ENCODE assay signal across 8 cellular contexts in the genomic region with DNA sequence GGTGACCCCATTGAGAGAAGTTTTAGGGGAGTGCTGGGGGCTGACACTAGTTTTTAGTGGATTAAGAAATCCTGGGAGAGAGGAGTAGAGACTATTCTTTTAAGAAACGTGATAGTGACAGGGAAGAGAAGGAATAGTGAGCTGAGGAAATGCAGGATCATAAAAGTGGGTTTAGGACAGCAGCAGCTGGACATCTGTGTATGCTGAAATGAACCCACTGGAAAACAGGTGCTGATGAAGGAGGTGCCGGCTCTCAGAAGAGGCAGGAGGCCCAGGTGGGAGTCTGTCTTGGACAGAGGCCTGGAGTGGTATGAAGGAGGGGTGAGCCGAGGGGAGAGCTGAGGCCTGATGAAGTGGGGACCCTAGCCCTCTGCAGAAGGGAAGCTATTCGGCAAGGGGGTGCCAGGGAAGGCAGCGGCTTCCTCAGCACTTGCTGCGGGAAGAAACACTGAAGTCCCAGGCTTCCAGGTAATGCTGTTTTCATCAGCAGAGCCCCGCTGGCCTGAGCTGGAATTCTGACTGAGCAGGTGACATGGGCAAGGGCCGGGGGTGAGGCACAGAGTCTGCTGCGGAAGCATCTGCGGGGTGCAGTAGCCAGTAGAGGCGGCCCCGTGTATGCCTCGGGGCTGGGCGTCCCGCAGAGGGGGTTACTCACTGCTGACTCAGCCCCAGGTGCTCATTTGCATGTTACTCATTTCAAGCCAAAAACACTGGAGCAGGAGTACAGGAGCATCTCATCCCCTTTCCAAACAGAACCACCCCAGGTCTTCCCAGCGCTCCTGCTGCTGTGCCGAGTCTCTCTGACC.
DNase-seq lines count a peak whose midpoint lies in the region; ATAC-seq and TF ChIP-seq lines count a peak whose summit lies in the region.

No MANE protein-coding gene starts in this region.

- no peak overlapping the region for H3K56ac ChIP-seq in IMR-90 (ENCODE audit: extremely low read depth, insufficient read depth, low read length)

- H2AFZ ChIP-seq in GM23248 (no peak overlapping the region), IMR-90 (replicated peaks; ENCODE audit: low read length, poor library complexity) (peak overlapping the region; percentile 23), trophoblast cell (ENCODE audit: insufficient read depth, low read length, poor library complexity) (no peak overlapping the region)

- CTCF ChIA-PET in IMR-90 (lab: Yijun Ruan, JAX) = interaction anchor here (1.4 kb wide), 1 partner anchor 11 kb away, joined by 3 read pairs; no protein-coding TSS in a partner anchor

- peaks cover 10% of the 10 kb centered on the region; the same call in 1 of the 2 replicates for H3K27me3 ChIP-seq in GM23248 (replicated peaks; ENCODE audit: insufficient read depth)
- H3K27me3 ChIP-seq in IMR-90 (ENCODE audit: control insufficient read depth, insufficient read depth, low read length) = peaks cover 20% of the 10 kb centered on the region
- no peaks in the 10 kb centered on the region for H3K27me3 ChIP-seq in trophoblast cell (ENCODE audit: insufficient read depth, low read length)

- no peak for TF ChIP-seq RAD21 in IMR-90 (IDR thresholded peaks at IDR 0.05; ENCODE audit: low read length)

- in situ Hi-C loops in GM23248 (cut with MboI) = loop anchor here (25.0 kb wide), 1 partner anchor 777 kb away; no protein-coding TSS in a partner anchor
- in situ Hi-C loops in IMR-90 (cut with MboI; ENCODE audit: low sequenced_read_pairs) = no loop called here

- no peaks in the 10 kb centered on the region for H3F3A ChIP-seq in GM23248 (ENCODE audit: insufficient read depth)

- no TSS peak for BruUV-seq in IMR-90 (replicated peaks; lab: Mats Ljungman, UMichigan)

- no peaks in the 10 kb centered on the region for H3K9me3 ChIP-seq in GM23248 (ENCODE audit: low read depth)
- H3K9me3 ChIP-seq in IMR-90 (ENCODE audit: control insufficient read depth, insufficient read depth, low read length) = peaks cover 2% of the 10 kb centered on the region; the same call in 1 of the 2 replicates
- no peaks in the 10 kb centered on the region for H3K9me3 ChIP-seq in trophoblast cell (ENCODE audit: insufficient read depth, low read depth, low read length)

- no peak overlapping the region for H2BK20ac ChIP-seq in IMR-90 (ENCODE audit: low read depth, low read length)

- H3K27ac ChIP-seq in GM23248 (no peak overlapping the region), IMR-90 (ENCODE audit: insufficient read depth, low read length) (no peak overlapping the region), cingulate gyrus (ENCODE audit: low read depth, low read length) (peak overlapping the region; percentile 14), trophoblast cell (ENCODE audit: low read depth, low read length) (no peak overlapping the region)

- DNase-seq in GM23248 = peak; percentile 53
- peak; percentile 53 for DNase-seq in IMR-90
- DNase-seq in trophoblast cell = peak; percentile 81 to 85
- DNase-seq in activated gamma-delta T cell (lab: John Stamatoyannopoulos, UW) = no peak
- no peak for DNase-seq in DMS79 (lab: John Stamatoyannopoulos, UW)
- no peak for DNase-seq in NCI-H446 treated with DMSO at 0.1 percent for 48 hours (lab: John Stamatoyannopoulos, UW)

- H3K36me3 ChIP-seq in GM23248 (ENCODE audit: low read depth) (no peaks in the 10 kb centered on the region), IMR-90 (ENCODE audit: control insufficient read depth, insufficient read depth, low read length) (no peaks in the 10 kb centered on the region), trophoblast cell (ENCODE audit: control insufficient read depth in 1 of 2, insufficient read depth in 2 of 2, low read length in 2 of 2) (no peaks in the 10 kb centered on the region)

- H4K12ac ChIP-seq in trophoblast cell (ENCODE audit: low read depth, low read length) = no peak overlapping the region

- 56% methylated on average over 17 of the region's 17 CpGs for WGBS in GM23248 (ENCODE audit: low coverage in 1 of 2, low lambda C conversion rate in 2 of 2, missing lambda C conversion rate in 2 of 2), 2 experiments
- 21% methylated on average over 13 of the region's 17 CpGs; no CpG with 5 or more reads in 1 of the 2 experiments for WGBS in IMR-90 (ENCODE audit: extremely low coverage in 2 of 2, insufficient read length in 1 of 2), 2 experiments
- WGBS in trophoblast cell (ENCODE audit: extremely low coverage, insufficient coverage, insufficient read length) = no CpG with 5 or more reads among the region's 17 CpGs

- no peak overlapping the region for H2BK120ac ChIP-seq in IMR-90 (ENCODE audit: low read depth, low read length)
- H2BK120ac ChIP-seq in trophoblast cell (ENCODE audit: insufficient read depth, low read length, poor library complexity) = no peak overlapping the region

- no peak for TF ChIP-seq CTCF in IMR-90 (conservative IDR thresholded peaks at IDR 0.05; ENCODE audit: low read depth, low read length)

- H4K8ac ChIP-seq in IMR-90 (ENCODE audit: low read depth in 2 of 2, low read length in 2 of 2) = no peak overlapping the region
- H4K8ac ChIP-seq in trophoblast cell (ENCODE audit: low read depth, low read length) = no peak overlapping the region

- no peak overlapping the region for H2AK9ac ChIP-seq in IMR-90 (replicated peaks; ENCODE audit: low read depth, low read length, poor library complexity)

- H3K4ac ChIP-seq in IMR-90 (ENCODE audit: low read depth, low read length) (no peak overlapping the region), trophoblast cell (ENCODE audit: low read depth, low read length) (no peak overlapping the region)

- H3K9me1 ChIP-seq in IMR-90 (ENCODE audit: insufficient read depth, low read length) = no peaks in the 10 kb centered on the region

- no peaks in the 10 kb centered on the region for H3K9me2 ChIP-seq in GM23248 (ENCODE audit: insufficient read depth)

- no peak overlapping the region for H4K5ac ChIP-seq in IMR-90 (ENCODE audit: low read depth, low read length)

- dilution Hi-C loops in IMR-90 (cut with HindIII; ENCODE audit: low sequenced_read_pairs, unreplicated experiment) = no loop called here

- ATAC-seq in GM18861 (IDR thresholded peaks at IDR 0.05; ENCODE audit: unreplicated experiment) (peak; percentile 52), IMR-90 (ENCODE audit: low read depth) (no peak)

- H3K79me2 ChIP-seq in GM23248 (ENCODE audit: insufficient read depth) (no peaks in the 10 kb centered on the region), trophoblast cell (ENCODE audit: control insufficient read depth, insufficient read depth, low read length, poor library complexity) (no peaks in the 10 kb centered on the region)

- H2BK12ac ChIP-seq in trophoblast cell (ENCODE audit: low read length) = no peak overlapping the region

- H2BK5ac ChIP-seq in IMR-90 (ENCODE audit: low read depth, low read length, poor library complexity, severe bottlenecking) (no peak overlapping the region), trophoblast cell (ENCODE audit: low read depth, low read length, poor library complexity) (no peak overlapping the region)

- H3K9ac ChIP-seq in GM23248 (no peak overlapping the region), IMR-90 (ENCODE audit: low read depth, low read length) (no peak overlapping the region), trophoblast cell (ENCODE audit: low read length) (no peak overlapping the region)

- H4K20me1 ChIP-seq in GM23248 (ENCODE audit: insufficient read depth) (no peaks in the 10 kb centered on the region), IMR-90 (ENCODE audit: insufficient read depth, low read length) (no peaks in the 10 kb centered on the region)

- H3K4me1 ChIP-seq in GM23248 (ENCODE audit: insufficient read depth) = no peaks in the 10 kb centered on the region
- no peaks in the 10 kb centered on the region for H3K4me1 ChIP-seq in IMR-90 (ENCODE audit: control insufficient read depth, insufficient read depth, low read length)
- peaks cover 5 to 7% of the 10 kb centered on the region in 2 experiments for H3K4me1 ChIP-seq in trophoblast cell (ENCODE audit: control insufficient read depth in 1 of 2, insufficient read depth in 2 of 2, low read length in 2 of 2)

- H3K14ac ChIP-seq in IMR-90 (replicated peaks; ENCODE audit: low read depth, low read length) (no peak overlapping the region), trophoblast cell (ENCODE audit: low read length) (no peak overlapping the region)

- H3K18ac ChIP-seq in IMR-90 (ENCODE audit: low read depth, low read length) = no peak overlapping the region
- H3K18ac ChIP-seq in trophoblast cell (ENCODE audit: low read length) = no peak overlapping the region

- H3K79me1 ChIP-seq in IMR-90 (ENCODE audit: low read depth in 1 of 2, low read length in 2 of 2) = no peaks in the 10 kb centered on the region
- no peaks in the 10 kb centered on the region for H3K79me1 ChIP-seq in trophoblast cell (ENCODE audit: low read length)

- intact Hi-C loops in IMR-90 (cut with micrococcal nuclease) = no loop called here

- no peak overlapping the region for H3K4me2 ChIP-seq in GM23248 (ENCODE audit: unreplicated experiment)
- H3K4me2 ChIP-seq in IMR-90 (ENCODE audit: low read depth, low read length) = no peak overlapping the region
- peak overlapping the region; percentile 26 for H3K4me2 ChIP-seq in trophoblast cell (ENCODE audit: low read length)

- H3K4me3 ChIP-seq in GM23248 (no peak overlapping the region), IMR-90 (ENCODE audit: insufficient read depth, low read depth, low read length) (no peak overlapping the region), trophoblast cell (ENCODE audit: low read depth, low read length) (no peak overlapping the region)

- no peak overlapping the region for H4K91ac ChIP-seq in IMR-90 (ENCODE audit: insufficient read depth, low read depth, low read length)
- no peak overlapping the region for H4K91ac ChIP-seq in trophoblast cell (ENCODE audit: low read depth, low read length)

- POLR2A ChIA-PET in IMR-90 (lab: Charles Lee; ENCODE audit: unreplicated experiment) = no interaction called here

- H3K23ac ChIP-seq in IMR-90 (ENCODE audit: low read depth, low read length) = no peak overlapping the region
- no peak overlapping the region for H3K23ac ChIP-seq in trophoblast cell (ENCODE audit: low read length)

- no peak overlapping the region for H2AK5ac ChIP-seq in IMR-90 (ENCODE audit: low read depth, low read length)
- no peak overlapping the region for H2AK5ac ChIP-seq in trophoblast cell (ENCODE audit: low read length)

- H2BK15ac ChIP-seq in IMR-90 (ENCODE audit: low read depth, low read length) = no peak overlapping the region

- TF ChIP-seq POLR2A in IMR-90 (IDR thresholded peaks at IDR 0.05; ENCODE audit: low read depth, low read length) = no peak

TF ChIP-seq in IMR-90, 13 proteins besides CTCF, POLR2A, EP300 and RAD21:
- TF ChIP-seq MAZ (IDR thresholded peaks at IDR 0.05; ENCODE audit: borderline replicate concordance, low read depth, low read length) = no peak
- no peak for TF ChIP-seq FOS (IDR thresholded peaks at IDR 0.05; ENCODE audit: low read depth, low read length)
- TF ChIP-seq NFE2L2 (IDR thresholded peaks at IDR 0.05; ENCODE audit: low read depth, low read length) = no peak
TF ChIP-seq in IMR-90: peak in this region for 0.

Comparison
In these comparisons a context has a peak if more than half of its experiments do, and no peak if none do; other contexts are left out.
1. DNase-seq: peak in GM23248 (single experiment), IMR-90 (single experiment) and trophoblast cell (2 of 2); none in activated gamma-delta T cell (single experiment), DMS79 (single experiment) and NCI-H446 treated with DMSO at 0.1 percent for 48 hours (single experiment).